In genomic region chr1:40161125-40161887, GRCh38 we compare ENCODE assay signal across 8 cellular contexts. TPM values are rescaled to one million over a fixed set of nuclear protein-coding genes. Genes with fewer than 3 reads are reported as not detected.
DNase-seq lines count a peak whose midpoint lies in the region; ATAC-seq and TF ChIP-seq lines count a peak whose summit lies in the region.

TSS of gene RLF (plus strand) at chr1:40161387. CDS start at chr1:40161400, 13 bp downstream.

- peak; percentile 88 to 91 for DNase-seq in AML-193 (lab: John Stamatoyannopoulos, UW)
- peak; percentile 79 for DNase-seq in GM19238 (ENCODE audit: insufficient read length, low spot score)
- peak; percentile 72 to 91 for DNase-seq in NCI-H524 (lab: John Stamatoyannopoulos, UW)
- peak; percentile 94 to 95 for DNase-seq in activated CD4-positive, alpha-beta T cell treated with anti-CD3 and anti-CD28 coated beads for 24 hours (ENCODE audit: low read depth in 2 of 2)
- peak; percentile 98 for DNase-seq in chondrocyte (ENCODE audit: low spot score)
- DNase-seq in kidney glomerular epithelial cell (lab: John Stamatoyannopoulos, UW), result peak; percentile 91
- peak; percentile 91 to 96 for DNase-seq in stimulated activated CD4-positive, alpha-beta T cell treated with anti-CD3 and anti-CD28 coated beads, Interleukin-15, amount 100 ng/mL, for 48 hours (ENCODE audit: low read depth in 2 of 2)

- no peak within 1 kb of the TSS for H3K4me3 Mint-ChIP-seq in chondrocyte (ENCODE audit: unreplicated experiment)

- no peaks in the 10 kb centered on the region for H3K9me3 Mint-ChIP-seq in chondrocyte (ENCODE audit: low read depth)

- no peak within 1 kb of the TSS for H3K27ac Mint-ChIP-seq in chondrocyte (ENCODE audit: unreplicated experiment)

- H3K4me1 Mint-ChIP-seq in chondrocyte (ENCODE audit: low read depth), result peaks cover 16% of the 10 kb centered on the region

- TF ChIP-seq CTCF in chondrocyte (IDR thresholded peaks at IDR 0.05), result no peak

- no peaks in the 10 kb centered on the region for H3K27me3 Mint-ChIP-seq in chondrocyte (ENCODE audit: low read depth)

- ATAC-seq in HG03439 (IDR thresholded peaks at IDR 0.05; ENCODE audit: unreplicated experiment), result peak; percentile 92

- no peaks in the 10 kb centered on the region for H3K36me3 Mint-ChIP-seq in chondrocyte (ENCODE audit: low read depth)

RNA-seq across cellular contexts. Expression of gene RLF, which starts in this region (rescaled TPM):
- total RNA-seq in chondrocyte, result 11.9 to 16.0 TPM (median 15.5 TPM) in 3 replicates

Comparison
In these comparisons a context has a peak if more than half of its experiments do, and no peak if none do; other contexts are left out.
1. Peak in every context shown above with its lines: DNase-seq and ATAC-seq.